In the genomic region with DNA sequence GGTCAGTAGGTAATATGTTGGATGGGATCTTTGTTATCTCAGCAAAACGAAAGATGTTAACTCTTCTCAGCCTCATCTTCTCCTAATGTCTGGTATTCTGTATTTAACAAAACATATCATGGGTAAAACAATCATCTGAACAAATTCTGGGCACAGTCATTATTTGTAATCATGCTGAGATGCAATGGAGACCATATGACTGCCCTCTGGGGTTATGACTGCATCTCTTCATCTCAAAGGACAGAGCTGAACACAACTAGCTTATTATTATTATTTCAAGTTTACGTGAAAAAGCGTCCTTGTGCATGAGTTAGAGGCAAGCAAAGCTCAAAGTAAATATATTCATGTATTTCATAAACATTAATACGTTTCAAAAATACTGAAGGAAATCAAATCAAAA, we compare ENCODE assay signal across 21 cellular contexts.
"Had no signal": no experiment of that assay in that cellular context is flagged by ENCODE, and none has a peak within 500 bp of the region (broad histone marks: within the 10 kb centered on the region; RNA-seq: fewer than 3 reads in every experiment).

No MANE protein-coding gene starts in this region.

- H3K27me3 Mint-ChIP-seq: dendritic cell treated with granulocyte-macrophage colony-stimulating factor and Interleukin-4, amounts not matched to agents 40 ng/mL and 50 ng/mL, for 4 days; effector memory CD8-positive, alpha-beta T cell; naive thymus-derived CD8-positive, alpha-beta T cell had no signal

- H3K36me3 Mint-ChIP-seq: mesothelial cell of epicardium, naive B cell had no signal

- H3K27ac Mint-ChIP-seq: dendritic cell treated with granulocyte-macrophage colony-stimulating factor and Interleukin-4, amounts not matched to agents 40 ng/mL and 50 ng/mL, for 4 days; effector memory CD8-positive, alpha-beta T cell; endodermal cell; mesothelial cell of epicardium; naive thymus-derived CD8-positive, alpha-beta T cell had no signal

- DNase-seq: colonic mucosa; cortex of kidney; effector CD8-positive, alpha-beta T cell; effector memory CD8-positive, alpha-beta T cell; endodermal cell; foreskin keratinocyte; gastrocnemius medialis; glutamatergic neuron; head of caudate nucleus; heart right ventricle; hippocampal formation; left cardiac atrium; left lung; left ventricle myocardium superior; lower lobe of right lung; mesenchymal stem cell; mucosa of descending colon; naive B cell; naive thymus-derived CD8-positive, alpha-beta T cell had no signal

- H3K4me1 Mint-ChIP-seq: mesothelial cell of epicardium had no signal

- H3K4me3 Mint-ChIP-seq: dendritic cell treated with granulocyte-macrophage colony-stimulating factor and Interleukin-4, amounts not matched to agents 40 ng/mL and 50 ng/mL, for 4 days; effector memory CD8-positive, alpha-beta T cell; endodermal cell; mesothelial cell of epicardium; naive B cell; naive thymus-derived CD8-positive, alpha-beta T cell had no signal

- H3K9me3 Mint-ChIP-seq: dendritic cell treated with granulocyte-macrophage colony-stimulating factor and Interleukin-4, amounts not matched to agents 40 ng/mL and 50 ng/mL, for 4 days; effector memory CD8-positive, alpha-beta T cell; endodermal cell; naive B cell had no signal

- ATAC-seq: effector memory CD8-positive, alpha-beta T cell; foreskin keratinocyte; gastrocnemius medialis; heart right ventricle; left cardiac atrium; left lung; left ventricle myocardium superior; lower lobe of right lung; mucosa of descending colon; naive thymus-derived CD8-positive, alpha-beta T cell had no signal
